In the genomic region with DNA sequence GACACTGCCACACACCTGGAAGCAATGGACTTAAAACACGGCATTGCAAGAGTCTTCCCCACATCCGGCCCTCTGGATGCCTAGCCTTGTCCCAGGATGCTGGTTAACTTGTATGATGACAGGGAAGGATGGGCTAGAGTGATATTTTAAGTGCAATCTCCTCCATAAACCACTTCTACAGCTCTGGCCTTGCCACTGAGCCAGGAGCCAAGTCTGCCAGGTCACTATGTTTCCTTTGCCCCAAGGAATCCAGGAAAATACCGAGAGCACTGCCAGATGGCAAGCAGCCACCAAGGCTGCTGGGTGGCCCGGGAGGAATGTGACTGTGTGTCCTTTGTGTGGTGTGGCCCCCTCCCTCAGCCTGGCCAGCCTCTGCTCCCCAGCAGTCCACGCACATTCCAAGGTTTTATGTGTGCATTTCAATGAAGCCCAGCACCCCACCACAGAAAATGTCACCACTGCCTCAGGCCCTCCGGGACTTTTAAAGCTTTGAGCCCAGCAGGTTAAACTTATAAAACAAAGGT, we compare ENCODE assay signal across 9 cellular contexts.
DNase-seq lines count a peak whose midpoint lies in the region; ATAC-seq and TF ChIP-seq lines count a peak whose summit lies in the region.
"Had no signal": no experiment of that assay in that cellular context is flagged by ENCODE, and none has a peak within 500 bp of the region (broad histone marks: within the 10 kb centered on the region; RNA-seq: fewer than 3 reads in every experiment).

No MANE protein-coding gene starts in this region.

- peaks cover 2% of the 10 kb centered on the region; the same call in 1 of the 2 replicates for H3K27me3 Mint-ChIP-seq in HFFc6 (ENCODE audit: insufficient read depth)

- no peaks in the 10 kb centered on the region for H3K9me3 Mint-ChIP-seq in HFFc6

- H3K27ac ChIP-seq in caudate nucleus (ENCODE audit: low read depth, low read length) (no peak overlapping the region), subcutaneous abdominal adipose tissue (ENCODE audit: low read depth, low read length) (peak overlapping the region; percentile 33)

- H3K36me3 Mint-ChIP-seq in HFFc6 (ENCODE audit: low read depth) = no peaks in the 10 kb centered on the region; the same call in 1 of the 2 replicates

- peaks cover 7 to 44% (median 34%) of the 10 kb centered on the region in 5 donors for H3K4me1 ChIP-seq in subcutaneous abdominal adipose tissue (ENCODE audit: control insufficient read depth in 5 of 5, insufficient read depth in 5 of 5, low read length in 5 of 5)

- H3K27ac Mint-ChIP-seq in HFFc6 = peak overlapping the region; percentile 64

- H3K9me3 ChIP-seq in subcutaneous abdominal adipose tissue (ENCODE audit: control insufficient read depth in 5 of 5, low read length in 5 of 5) = no peaks in the 10 kb centered on the region

- H3K4me3 ChIP-seq in subcutaneous abdominal adipose tissue (ENCODE audit: low read depth in 1 of 5, low read length in 5 of 5) = peak overlapping the region in 2 of 5 donors; percentile 8 to 21

- H3K4me1 Mint-ChIP-seq in HFFc6 (ENCODE audit: low read depth) = peaks cover 59% of the 10 kb centered on the region

- H3K27me3 ChIP-seq in subcutaneous abdominal adipose tissue (ENCODE audit: control insufficient read depth in 5 of 5, insufficient read depth in 4 of 5, low read length in 5 of 5) = no peaks in the 10 kb centered on the region

- no peak for ATAC-seq in HG02884 (IDR thresholded peaks at IDR 0.05; ENCODE audit: unreplicated experiment)

- peak overlapping the region; percentile 62 for H3K4me3 Mint-ChIP-seq in HFFc6

- peak; percentile 72 for DNase-seq in HFFc6
- peak in 31 of 61 donors; percentile 1 to 72 (median 14) for DNase-seq in caudate nucleus (lab: John Stamatoyannopoulos, UW)
- DNase-seq in kidney tubule cell (ENCODE audit: low spot score) = peak; percentile 90
- no peak for DNase-seq in T-helper 9 cell
- DNase-seq in COR-L47 (lab: John Stamatoyannopoulos, UW) = no peak
- no peak for DNase-seq in activated CD4-positive, alpha-beta T cell treated with anti-CD3 and anti-CD28 coated beads for 48 hours
- DNase-seq: activated CD8-positive, alpha-beta memory T cell treated with anti-CD3 and anti-CD28 coated beads, Interleukin-2, amount 50 U/mL, for 4 hours had no signal

- H3K9ac ChIP-seq in subcutaneous abdominal adipose tissue (ENCODE audit: low read length in 5 of 5) = no peak overlapping the region

- no peaks in the 10 kb centered on the region for H3K36me3 ChIP-seq in subcutaneous abdominal adipose tissue (ENCODE audit: control insufficient read depth in 5 of 5, insufficient read depth in 5 of 5, low read length in 5 of 5)

- no peak for TF ChIP-seq CTCF in HFFc6 (IDR thresholded peaks at IDR 0.05)

Comparison
In these comparisons a context has a peak if more than half of its experiments do, and no peak if none do; other contexts are left out.
1. DNase-seq: peak in HFFc6 (single experiment), caudate nucleus (31 of 61) and kidney tubule cell (single experiment); none in T-helper 9 cell (single experiment), COR-L47 (single experiment) and activated CD4-positive, alpha-beta T cell treated with anti-CD3 and anti-CD28 coated beads for 48 hours (single experiment).